ENCODE assay signal across 8 cellular contexts in the genomic region with DNA sequence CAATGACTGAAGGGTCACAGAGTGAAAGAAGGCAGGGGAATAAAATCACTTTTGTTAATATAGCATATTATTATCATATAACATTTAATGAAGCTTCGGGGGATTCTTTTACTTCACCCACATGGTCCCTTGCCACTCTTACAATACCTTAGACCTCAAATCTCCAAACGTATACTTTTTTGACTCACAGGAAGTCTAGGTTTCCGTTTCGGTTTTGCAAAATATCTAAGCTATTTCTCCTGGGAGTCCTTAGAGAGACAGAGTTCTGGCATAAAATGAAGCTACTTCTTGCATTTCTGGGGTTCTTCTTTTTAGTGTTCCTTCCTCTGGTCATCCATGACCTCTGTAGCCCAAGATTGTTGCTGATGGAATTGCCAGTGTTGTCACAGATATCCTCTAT.
A peak's percentile ranks its signal among the peaks of the same experiment; 100 is the strongest.
DNase-seq lines count a peak whose midpoint lies in the region; ATAC-seq and TF ChIP-seq lines count a peak whose summit lies in the region.

No MANE protein-coding gene starts in this region.

- ATAC-seq in HG03575 (IDR thresholded peaks at IDR 0.05; ENCODE audit: extremely low read depth, insufficient number of reproducible peaks, low FRiP score, unreplicated experiment) (peak; percentile 86), lower lobe of right lung (no peak)

- no peaks in the 10 kb centered on the region for H3K36me3 Mint-ChIP-seq in activated CD4-positive, alpha-beta T cell treated with anti-CD3 and anti-CD28 coated beads, Interleukin-2, amount 10 ng/mL, durations not matched to agents 7 days and 5 days (ENCODE audit: low read depth)
- H3K36me3 Mint-ChIP-seq in HFFc6 (ENCODE audit: low read depth) = no peaks in the 10 kb centered on the region

- intact Hi-C loops in lower lobe of right lung (cut with DNase I) = no loop called here

- no peaks in the 10 kb centered on the region for H3K9me3 Mint-ChIP-seq in activated CD4-positive, alpha-beta T cell treated with anti-CD3 and anti-CD28 coated beads, Interleukin-2, amount 10 ng/mL, durations not matched to agents 7 days and 5 days
- no peaks in the 10 kb centered on the region for H3K9me3 Mint-ChIP-seq in HFFc6

- no peaks in the 10 kb centered on the region for H4K20me1 ChIP-seq in osteoblast (ENCODE audit: insufficient read depth, low read length)

- DNase-seq in activated CD4-positive, alpha-beta T cell treated with anti-CD3 and anti-CD28 coated beads, Interleukin-2, amount 10 ng/mL, durations not matched to agents 7 days and 5 days = peak; percentile 16
- no peak for DNase-seq in activated CD4-positive, alpha-beta T cell treated with anti-CD3 and anti-CD28 coated beads, Interleukin-2, amount 50 U/mL, for 4 hours
- DNase-seq in HFFc6 (no peak), osteoblast (ENCODE audit: insufficient read length, low spot score, missing footprints) (no peak), lower lobe of right lung (no peak), tibial nerve (ENCODE audit: low spot score in 2 of 2) (no peak), NCI-H2227 treated with DMSO at 0.1 percent for 48 hours (lab: John Stamatoyannopoulos, UW) (no peak)

- WGBS in tibial nerve, 2 donors = 50 to 53% methylated on average over 4 of the region's 4 CpGs

- peak overlapping the region; percentile 44 for H2AFZ ChIP-seq in osteoblast (ENCODE audit: low read length)

- no peak for TF ChIP-seq EP300 in tibial nerve (IDR thresholded peaks at IDR 0.05)

- CTCF ChIA-PET in activated CD4-positive, alpha-beta T cell treated with anti-CD3 and anti-CD28 coated beads, Interleukin-2, amount 10 ng/mL, durations not matched to agents 7 days and 5 days (lab: Charles Lee) = no interaction called here

- peak overlapping the region; percentile 79 for H3K27ac Mint-ChIP-seq in activated CD4-positive, alpha-beta T cell treated with anti-CD3 and anti-CD28 coated beads, Interleukin-2, amount 10 ng/mL, durations not matched to agents 7 days and 5 days
- peak overlapping the region; percentile 44; the same call in 1 of the 2 replicates for H3K27ac Mint-ChIP-seq in HFFc6

- H3K36me3 ChIP-seq in osteoblast (ENCODE audit: insufficient read depth, low read length) (no peaks in the 10 kb centered on the region), lower lobe of right lung (no peaks in the 10 kb centered on the region), tibial nerve (no peaks in the 10 kb centered on the region)

- no peaks in the 10 kb centered on the region for H3K79me2 ChIP-seq in osteoblast (ENCODE audit: insufficient read depth, low read length)

- TF ChIP-seq CTCF in HFFc6 (IDR thresholded peaks at IDR 0.05) (no peak), osteoblast (IDR thresholded peaks at IDR 0.05; ENCODE audit: extremely low read depth, low read depth, low read length) (no peak), lower lobe of right lung (IDR thresholded peaks at IDR 0.05) (no peak), tibial nerve (IDR thresholded peaks at IDR 0.05) (no peak)

- peaks cover 18% of the 10 kb centered on the region for H3K4me1 Mint-ChIP-seq in activated CD4-positive, alpha-beta T cell treated with anti-CD3 and anti-CD28 coated beads, Interleukin-2, amount 10 ng/mL, durations not matched to agents 7 days and 5 days
- H3K4me1 Mint-ChIP-seq in HFFc6 (ENCODE audit: low read depth) = peaks cover 14% of the 10 kb centered on the region; the same call in 1 of the 2 replicates

- TF ChIP-seq POLR2A in tibial nerve (IDR thresholded peaks at IDR 0.05) = no peak

- POLR2A ChIA-PET in activated CD4-positive, alpha-beta T cell treated with anti-CD3 and anti-CD28 coated beads, Interleukin-2, amount 10 ng/mL, durations not matched to agents 7 days and 5 days (lab: Charles Lee) = no interaction called here

- H3K27ac ChIP-seq in osteoblast (ENCODE audit: low read depth, low read length) (no peak overlapping the region), lower lobe of right lung (no peak overlapping the region), tibial nerve (peak overlapping the region in 1 of 4 donors; percentile 21)

- H3K27me3 ChIP-seq in osteoblast (ENCODE audit: insufficient read depth, low read length) = no peaks in the 10 kb centered on the region
- H3K27me3 ChIP-seq in lower lobe of right lung (ENCODE audit: low read depth) = no peaks in the 10 kb centered on the region
- no peaks in the 10 kb centered on the region for H3K27me3 ChIP-seq in tibial nerve

- H3K4me3 Mint-ChIP-seq in activated CD4-positive, alpha-beta T cell treated with anti-CD3 and anti-CD28 coated beads, Interleukin-2, amount 10 ng/mL, durations not matched to agents 7 days and 5 days = peak overlapping the region; percentile 67
- H3K4me3 Mint-ChIP-seq in HFFc6 = peak overlapping the region; percentile 74; the same call in 1 of the 2 replicates

- H3K4me1 ChIP-seq in osteoblast (ENCODE audit: insufficient read depth, low read length) (peaks cover 7% of the 10 kb centered on the region), lower lobe of right lung (no peaks in the 10 kb centered on the region), tibial nerve (peaks cover 0 to 17% (median 3%) of the 10 kb centered on the region in 4 donors)

- H3K27me3 Mint-ChIP-seq in activated CD4-positive, alpha-beta T cell treated with anti-CD3 and anti-CD28 coated beads, Interleukin-2, amount 10 ng/mL, durations not matched to agents 7 days and 5 days = peaks cover 13% of the 10 kb centered on the region
- H3K27me3 Mint-ChIP-seq in HFFc6 (ENCODE audit: insufficient read depth) = no peaks in the 10 kb centered on the region

- peak overlapping the region; percentile 44 for H3K4me2 ChIP-seq in osteoblast (ENCODE audit: insufficient read depth, low read length)

- H3K9me3 ChIP-seq in osteoblast (ENCODE audit: low read depth, low read length) (no peaks in the 10 kb centered on the region), lower lobe of right lung (no peaks in the 10 kb centered on the region), tibial nerve (no peaks in the 10 kb centered on the region)

- H3K4me3 ChIP-seq in osteoblast (ENCODE audit: insufficient read depth, low read length) = no peak overlapping the region
- no peak overlapping the region for H3K4me3 ChIP-seq in lower lobe of right lung
- no peak overlapping the region for H3K4me3 ChIP-seq in tibial nerve
